17 cellular contexts compared by ENCODE assay signal in the genomic region with DNA sequence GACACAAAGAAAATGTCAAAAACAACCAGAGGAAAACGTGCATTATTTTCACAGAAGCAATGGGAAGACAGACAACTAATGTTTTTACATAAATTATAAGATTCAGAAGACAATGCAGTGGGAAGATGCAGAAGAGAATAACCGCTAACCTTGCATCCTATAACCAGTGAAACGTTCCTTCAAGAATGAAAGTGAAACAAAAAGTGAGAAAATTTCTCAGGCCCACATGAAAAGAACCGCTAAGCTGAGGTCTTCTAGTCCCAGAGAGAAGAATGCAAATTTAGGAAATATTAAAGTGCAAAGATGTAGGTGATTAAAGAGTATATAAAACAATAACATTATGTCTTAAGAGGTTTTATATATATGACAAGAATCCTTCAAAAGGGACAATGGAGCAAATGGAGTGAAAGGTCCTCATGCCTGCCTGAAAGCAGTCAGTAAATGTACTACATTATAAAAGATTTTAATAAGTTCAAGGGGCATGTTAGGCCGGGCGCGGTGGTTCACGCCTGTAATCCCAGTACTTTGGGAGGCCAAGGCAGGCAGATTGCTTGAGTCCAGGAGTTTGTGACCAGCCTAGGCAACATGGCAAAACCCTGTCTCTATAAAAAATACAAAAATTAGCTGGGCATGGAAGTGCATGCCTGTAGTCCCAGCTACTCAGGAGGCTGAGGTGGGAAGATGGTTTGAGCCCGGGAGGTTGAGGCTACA. TPM values are rescaled to one million over a fixed set of nuclear protein-coding genes. Genes with fewer than 3 reads are reported as not detected.
DNase-seq lines count a peak whose midpoint lies in the region; ATAC-seq and TF ChIP-seq lines count a peak whose summit lies in the region.
"Had no signal": no experiment of that assay in that cellular context is flagged by ENCODE, and none has a peak within 500 bp of the region (broad histone marks: within the 10 kb centered on the region; RNA-seq: fewer than 3 reads in every experiment).

No MANE protein-coding gene starts in this region.

- ATAC-seq in esophagus mucosa: no peak
- ATAC-seq: heart left ventricle, pancreas had no signal

- peak overlapping the region; percentile 49 for H3K4me2 ChIP-seq in MM.1S (ENCODE audit: low read depth, low read length)

- H3K4me3 ChIP-seq in CD4-positive, alpha-beta memory T cell (ENCODE audit: low read length in 2 of 2): no peak overlapping the region
- H3K4me3 ChIP-seq in MM.1S (ENCODE audit: low read length): no peak overlapping the region
- no peak overlapping the region for H3K4me3 ChIP-seq in SJCRH30
- H3K4me3 ChIP-seq: heart left ventricle, pancreas had no signal

- peak overlapping the region; percentile 13 to 85 (median 66) for H3K4me3 Mint-ChIP-seq in CD4-positive, alpha-beta memory T cell
- H3K4me3 Mint-ChIP-seq: dendritic cell treated with granulocyte-macrophage colony-stimulating factor and Interleukin-4, amounts not matched to agents 40 ng/mL and 50 ng/mL, for 4 days had no signal

- DNase-seq in CD1c-positive myeloid dendritic cell (ENCODE audit: extremely low spot score) (peak; percentile 22), MM.1S (peak; percentile 87), SJCRH30 (no peak), NCI-H146 treated with DMSO at 0.1 percent for 48 hours (lab: John Stamatoyannopoulos, UW; ENCODE audit: unreplicated experiment) (no peak), NCI-H2081 treated with DMSO at 0.1 percent for 48 hours (lab: John Stamatoyannopoulos, UW) (no peak)
- peak in 4 of 5 donors; percentile 59 to 76 (median 68) for DNase-seq in CD4-positive, alpha-beta memory T cell
- DNase-seq in central memory CD4-positive, alpha-beta T cell: peak; percentile 68
- DNase-seq: anterior cingulate cortex, BE2C, DMS79 treated with DMSO at 0.1 percent for 48 hours, H7, heart left ventricle, NCI-H1092 treated with DMSO at 0.1 percent for 48 hours, pancreas had no signal

- H3K9me3 ChIP-seq in CD4-positive, alpha-beta memory T cell (ENCODE audit: control insufficient read depth in 1 of 2, low read length in 2 of 2): no peaks in the 10 kb centered on the region
- H3K9me3 ChIP-seq in MM.1S (replicated peaks; ENCODE audit: insufficient read depth, low read length) (no peaks in the 10 kb centered on the region), SJCRH30 (replicated peaks) (no peaks in the 10 kb centered on the region)
- H3K9me3 ChIP-seq: BE2C, heart left ventricle, pancreas had no signal

- H3F3A ChIP-seq in MM.1S (ENCODE audit: insufficient read depth, low read length): peaks cover 8% of the 10 kb centered on the region; the same call in 1 of the 2 replicates

- peak overlapping the region; percentile 30 to 92 (median 86) for H3K27ac Mint-ChIP-seq in CD4-positive, alpha-beta memory T cell
- H3K27ac Mint-ChIP-seq: dendritic cell treated with granulocyte-macrophage colony-stimulating factor and Interleukin-4, amounts not matched to agents 40 ng/mL and 50 ng/mL, for 4 days had no signal

- CTCF ChIA-PET in CD4-positive, alpha-beta memory T cell (lab: Charles Lee; ENCODE audit: partially characterized antibody): interaction anchor here (0.9 to 13.7 kb wide), 4 partner anchors 15 to 541 kb away, joined by 3 to 154 read pairs (median 4); no protein-coding TSS in a partner anchor

- no peak for TF ChIP-seq CTCF in MM.1S (IDR thresholded peaks at IDR 0.05; ENCODE audit: low read length)

- intact Hi-C loops in CD4-positive, alpha-beta memory T cell (cut with micrococcal nuclease): no loop called here

- H3K79me2 ChIP-seq in MM.1S (ENCODE audit: low read length): no peaks in the 10 kb centered on the region

- H3K4me1 ChIP-seq in CD4-positive, alpha-beta memory T cell (ENCODE audit: insufficient read depth, low read length): peaks cover 48% of the 10 kb centered on the region
- H3K4me1 ChIP-seq in MM.1S (ENCODE audit: low read length) (peaks cover 8% of the 10 kb centered on the region; the same call in 1 of the 2 replicates), SJCRH30 (no peaks in the 10 kb centered on the region)
- H3K4me1 ChIP-seq: pancreas had no signal

- POLR2A ChIA-PET in CD4-positive, alpha-beta memory T cell (lab: Charles Lee; ENCODE audit: partially characterized antibody): interaction anchor here (1.0 to 1.5 kb wide), 7 partner anchors 12 to 516 kb away, joined by 3 to 11 read pairs (median 4); a partner anchor contains a TSS

- no peaks in the 10 kb centered on the region for H3K27me3 Mint-ChIP-seq in CD4-positive, alpha-beta memory T cell
- H3K27me3 Mint-ChIP-seq: dendritic cell treated with granulocyte-macrophage colony-stimulating factor and Interleukin-4, amounts not matched to agents 40 ng/mL and 50 ng/mL, for 4 days had no signal

- H3K4me1 Mint-ChIP-seq in CD4-positive, alpha-beta memory T cell: peaks cover 34 to 47% (median 39%) of the 10 kb centered on the region in 4 donors

- H3K9ac ChIP-seq in MM.1S (ENCODE audit: low read length): no peak overlapping the region

- no peaks in the 10 kb centered on the region for H3K36me3 ChIP-seq in CD4-positive, alpha-beta memory T cell (ENCODE audit: insufficient read depth, low read length)
- H3K36me3 ChIP-seq in MM.1S (replicated peaks; ENCODE audit: insufficient read depth, low read length) (no peaks in the 10 kb centered on the region), SJCRH30 (no peaks in the 10 kb centered on the region)
- H3K36me3 ChIP-seq: BE2C had no signal

- no peaks in the 10 kb centered on the region for H4K20me1 ChIP-seq in MM.1S (ENCODE audit: insufficient read depth, low read length)

- no peak overlapping the region for H3K27ac ChIP-seq in CD4-positive, alpha-beta memory T cell (ENCODE audit: low read depth, low read length)
- H3K27ac ChIP-seq in MM.1S (ENCODE audit: low read length): no peak overlapping the region
- H3K27ac ChIP-seq in SJCRH30: no peak overlapping the region
- H3K27ac ChIP-seq: pancreas had no signal

- no peak overlapping the region for H2AFZ ChIP-seq in MM.1S (ENCODE audit: low read length)

- peaks cover 33 to 36% of the 10 kb centered on the region in 2 donors for H3K36me3 Mint-ChIP-seq in CD4-positive, alpha-beta memory T cell

- no peaks in the 10 kb centered on the region for H3K9me2 ChIP-seq in MM.1S (replicated peaks; ENCODE audit: insufficient read depth, low read length)

- no peaks in the 10 kb centered on the region for H3K27me3 ChIP-seq in CD4-positive, alpha-beta memory T cell (ENCODE audit: insufficient read depth, low read length)
- H3K27me3 ChIP-seq in MM.1S (replicated peaks; ENCODE audit: insufficient read depth, low read length): no peaks in the 10 kb centered on the region; the same call in 1 of the 2 replicates
- H3K27me3 ChIP-seq in SJCRH30: no peaks in the 10 kb centered on the region; the same call in 1 of the 2 replicates
- H3K27me3 ChIP-seq: BE2C, heart left ventricle, pancreas had no signal

- H3K9me3 Mint-ChIP-seq in CD4-positive, alpha-beta memory T cell: peaks cover 5 to 38% (median 27%) of the 10 kb centered on the region in 8 donors
- H3K9me3 Mint-ChIP-seq: dendritic cell treated with granulocyte-macrophage colony-stimulating factor and Interleukin-4, amounts not matched to agents 40 ng/mL and 50 ng/mL, for 4 days had no signal

RNA-seq across cellular contexts. Expression of a gene that starts 43.1 kb away (rescaled TPM):
- total RNA-seq in CD4-positive, alpha-beta memory T cell: not detected
- polyA plus RNA-seq in CD4-positive, alpha-beta memory T cell: not detected
- total RNA-seq in SJCRH30 (2014; rRNA removed; shearing (Covaris generic)): not detected in 2 replicates
- not detected for total RNA-seq in esophagus mucosa
- total RNA-seq: heart left ventricle had no signal
- polyA plus RNA-seq: keratinocyte had no signal

Comparison
In these comparisons a context has a peak if more than half of its experiments do, and no peak if none do; other contexts are left out.
1. DNase-seq: peak in CD1c-positive myeloid dendritic cell (single experiment), CD4-positive, alpha-beta memory T cell (4 of 5), MM.1S (single experiment) and central memory CD4-positive, alpha-beta T cell (single experiment); none in SJCRH30 (0 of 2), NCI-H146 treated with DMSO at 0.1 percent for 48 hours (single experiment) and NCI-H2081 treated with DMSO at 0.1 percent for 48 hours (single experiment).